Comparison of ENCODE assay signal across 12 cellular contexts in the genomic region with DNA sequence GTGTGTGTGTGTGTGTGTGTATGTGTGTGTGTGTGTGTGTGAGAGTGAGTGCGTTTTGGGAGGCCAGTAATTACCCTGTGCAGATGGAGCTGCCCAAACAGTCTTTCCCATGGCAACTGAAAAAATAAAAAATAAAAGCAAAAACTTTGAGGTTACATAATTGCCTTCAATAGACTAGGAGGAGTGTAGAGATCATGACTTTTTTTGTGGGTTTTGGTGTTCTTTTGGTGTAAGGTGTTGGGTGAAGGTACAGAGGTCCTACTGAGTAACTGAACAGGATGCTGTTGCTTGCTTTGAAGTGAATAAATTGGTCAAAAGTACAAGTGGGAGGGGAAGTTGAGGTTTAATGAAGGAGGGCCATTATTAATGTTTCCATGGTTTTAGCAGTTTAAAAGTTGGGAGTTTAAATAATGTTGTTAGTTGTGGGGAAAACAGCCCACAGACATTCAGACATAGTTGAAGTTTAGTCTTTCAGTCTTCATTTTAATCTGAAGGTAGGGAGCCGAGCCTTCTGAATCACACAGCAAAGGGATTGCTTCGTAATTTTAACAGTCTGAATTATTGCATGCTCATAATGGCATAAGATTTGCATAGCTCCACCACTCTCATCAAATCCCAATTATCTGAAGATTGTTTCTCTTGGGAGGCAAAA.
"Had no signal": no experiment of that assay in that cellular context is flagged by ENCODE, and none has a peak within 500 bp of the region (broad histone marks: within the 10 kb centered on the region; RNA-seq: fewer than 3 reads in every experiment).

No MANE protein-coding gene starts in this region.

- H3K36me3 ChIP-seq: adrenal gland, colonic mucosa, tibial nerve, vagina had no signal

- H3K36me3 Mint-ChIP-seq: activated CD4-positive, alpha-beta memory T cell treated with anti-CD3 and anti-CD28 coated beads for 36 hours had no signal

- H3K27ac ChIP-seq: adrenal gland, colonic mucosa, foreskin keratinocyte, vagina had no signal

- H3K27ac Mint-ChIP-seq: activated CD4-positive, alpha-beta memory T cell treated with anti-CD3 and anti-CD28 coated beads for 36 hours; activated T-cell treated with anti-CD3 and anti-CD28 coated beads, Interleukin-2, amount 50 U/mL, for 72 hours had no signal

- H3K4me1 ChIP-seq: adrenal gland, colonic mucosa had no signal

- ATAC-seq: foreskin keratinocyte, left lobe of liver had no signal

- H3K27me3 Mint-ChIP-seq: activated CD4-positive, alpha-beta memory T cell treated with anti-CD3 and anti-CD28 coated beads for 36 hours had no signal

- H3K4me3 ChIP-seq: adrenal gland, colonic mucosa, skin epidermis, tibial nerve, vagina had no signal

- DNase-seq: activated CD4-positive, alpha-beta memory T cell treated with anti-CD3 and anti-CD28 coated beads for 36 hours; activated CD8-positive, alpha-beta memory T cell treated with anti-CD3 and anti-CD28 coated beads, Interleukin-2, amount 50 U/mL, for 4 hours; activated gamma-delta T cell treated with Interleukin-2 at 50 U/mL for 16 hours; activated T-cell treated with anti-CD3 and anti-CD28 coated beads, Interleukin-2, amount 50 U/mL, for 72 hours; adrenal gland; colonic mucosa; foreskin keratinocyte; mesendoderm had no signal

- H3K4me3 Mint-ChIP-seq: activated CD4-positive, alpha-beta memory T cell treated with anti-CD3 and anti-CD28 coated beads for 36 hours; activated T-cell treated with anti-CD3 and anti-CD28 coated beads, Interleukin-2, amount 50 U/mL, for 72 hours had no signal

- H3K27me3 ChIP-seq: adrenal gland, colonic mucosa, foreskin keratinocyte, tibial nerve, vagina had no signal
